In the genomic region with DNA sequence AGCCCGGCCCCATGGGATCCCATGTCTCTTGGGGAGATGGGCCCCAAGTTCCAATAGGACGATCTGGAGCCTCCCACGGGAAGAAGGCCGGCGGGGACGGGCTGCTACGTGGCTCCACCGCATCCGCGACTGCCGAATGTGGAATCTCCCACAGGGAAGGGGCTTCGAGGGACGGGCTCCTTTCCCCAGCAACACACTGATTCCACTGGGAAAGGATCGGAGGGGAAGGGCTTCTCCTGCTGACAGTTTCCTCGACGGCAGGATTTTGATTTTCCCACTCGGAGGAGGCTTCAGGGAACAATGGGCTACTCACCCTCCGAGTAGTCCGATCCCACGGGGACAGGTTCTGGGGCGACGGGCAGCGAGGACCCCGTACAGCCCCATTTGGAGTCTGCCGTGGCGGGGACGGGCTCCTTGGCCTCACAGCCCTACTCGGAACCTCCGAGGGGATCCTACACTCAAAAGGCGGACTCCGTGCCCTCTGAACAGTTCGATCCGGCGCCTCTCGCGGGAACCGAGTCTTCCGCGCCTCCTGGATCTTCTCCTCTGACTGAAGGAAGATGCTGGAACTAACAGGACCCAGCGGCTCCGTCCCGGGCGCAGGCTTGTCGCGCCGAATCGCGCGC, we compare ENCODE assay signal across 7 cellular contexts. TPM values are rescaled to one million over a fixed set of nuclear protein-coding genes. Genes with fewer than 3 reads are reported as not detected.
A peak's percentile ranks its signal among the peaks of the same experiment; 100 is the strongest.
DNase-seq lines count a peak whose midpoint lies in the region; ATAC-seq and TF ChIP-seq lines count a peak whose summit lies in the region.
"Had no signal": no experiment of that assay in that cellular context is flagged by ENCODE, and none has a peak within 500 bp of the region (broad histone marks: within the 10 kb centered on the region; RNA-seq: fewer than 3 reads in every experiment).

No MANE protein-coding gene starts in this region.

- ATAC-seq in HG02970 (IDR thresholded peaks at IDR 0.05; ENCODE audit: low FRiP score, unreplicated experiment) = no peak

- H3K9me3 ChIP-seq in esophagus squamous epithelium (no peaks in the 10 kb centered on the region), subcutaneous abdominal adipose tissue (ENCODE audit: control insufficient read depth in 5 of 5, low read length in 5 of 5) (no peaks in the 10 kb centered on the region)

- peak overlapping the region in 2 of 4 donors; percentile 52 to 53 for H3K27ac ChIP-seq in esophagus squamous epithelium
- H3K27ac ChIP-seq in subcutaneous abdominal adipose tissue (ENCODE audit: low read depth, low read length) = no peak overlapping the region

- peaks cover 33 to 71% (median 45%) of the 10 kb centered on the region in 3 donors for H3K4me1 ChIP-seq in esophagus squamous epithelium
- peaks cover 0 to 61% (median 42%) of the 10 kb centered on the region in 5 donors for H3K4me1 ChIP-seq in subcutaneous abdominal adipose tissue (ENCODE audit: control insufficient read depth in 5 of 5, insufficient read depth in 5 of 5, low read length in 5 of 5)

- peak overlapping the region; percentile 35 to 73 (median 56) for H3K4me3 ChIP-seq in esophagus squamous epithelium
- peak overlapping the region; percentile 35 to 67 (median 59) for H3K4me3 ChIP-seq in subcutaneous abdominal adipose tissue (ENCODE audit: low read depth in 1 of 5, low read length in 5 of 5)

- H3K27me3 ChIP-seq in esophagus squamous epithelium (peaks cover 0 to 38% (median 0%) of the 10 kb centered on the region in 4 donors), subcutaneous abdominal adipose tissue (ENCODE audit: control insufficient read depth in 5 of 5, insufficient read depth in 4 of 5, low read length in 5 of 5) (peaks cover 14 to 31% (median 23%) of the 10 kb centered on the region in 5 donors)

- TF ChIP-seq POLR2A in esophagus squamous epithelium (IDR thresholded peaks at IDR 0.05) = no peak

- intact Hi-C loops in esophagus squamous epithelium (cut with DNase I) = loop anchor here (5.0 kb wide), 1 partner anchor 51 kb away; a partner anchor contains a TSS

- 0 to 7% methylated on average over 1 to 9 of the region's 49 CpGs for WGBS in esophagus squamous epithelium, 2 donors

- no peak for TF ChIP-seq CTCF in esophagus squamous epithelium (IDR thresholded peaks at IDR 0.05)

- peak overlapping the region in 2 of 5 donors; percentile 25 to 53 for H3K9ac ChIP-seq in subcutaneous abdominal adipose tissue (ENCODE audit: low read length in 5 of 5)

- H3K36me3 ChIP-seq in esophagus squamous epithelium = no peaks in the 10 kb centered on the region
- H3K36me3 ChIP-seq in subcutaneous abdominal adipose tissue (ENCODE audit: control insufficient read depth in 5 of 5, insufficient read depth in 5 of 5, low read length in 5 of 5) = no peaks in the 10 kb centered on the region

- DNase-seq in activated CD8-positive, alpha-beta memory T cell treated with anti-CD3 and anti-CD28 coated beads, Interleukin-2, amount 50 U/mL, for 48 hours = peak; percentile 73
- DNase-seq in activated CD8-positive, alpha-beta memory T cell treated with anti-CD3 and anti-CD28 coated beads, Interleukin-2, amount 50 U/mL, for 4 hours = no peak
- no peak for DNase-seq in esophagus squamous epithelium (lab: John Stamatoyannopoulos, UW)
- no peak for DNase-seq in stimulated activated CD4-positive, alpha-beta T cell treated with anti-CD3 and anti-CD28 coated beads, Interleukin-1b, Interleukin-23, amount 100 ng/mL, for 48 hours

RNA-seq across cellular contexts. Expression of a gene that starts 1.3 kb away (rescaled TPM):
- total RNA-seq in esophagus squamous epithelium = 1 to 10 TPM in 3 of 4 donors, under 1 TPM in 1; 0.95 to 1.8 (median 1.0) TPM

RNA-seq across cellular contexts. Expression of a gene that starts 3.9 kb away (rescaled TPM):
- 10 to 100 TPM in 1 of 4 donors, 1 to 10 TPM in 1, under 1 TPM in 2; 0.49 to 11.0 (median 2.0) TPM for total RNA-seq in esophagus squamous epithelium
- total RNA-seq: Daoy had no signal

RNA-seq across cellular contexts. Expression of a gene that starts 10.3 kb away (rescaled TPM):
- total RNA-seq in esophagus squamous epithelium = 1 to 10 TPM; 1.5 to 5.9 (median 5.5) TPM

RNA-seq across cellular contexts. Expression of a gene that starts 10.5 kb away (rescaled TPM):
- total RNA-seq in esophagus squamous epithelium = 1 to 10 TPM in 1 of 4 donors, not detected in 3; 6.4 TPM
- total RNA-seq: Daoy had no signal

RNA-seq across cellular contexts. Expression of a gene that starts 45.7 kb away (rescaled TPM):
- 1 to 10 TPM in 3 of 4 donors, under 1 TPM in 1; 0.53 to 6.9 (median 3.9) TPM for total RNA-seq in esophagus squamous epithelium
